ENCODE assay signal across 9 cellular contexts in the genomic region with DNA sequence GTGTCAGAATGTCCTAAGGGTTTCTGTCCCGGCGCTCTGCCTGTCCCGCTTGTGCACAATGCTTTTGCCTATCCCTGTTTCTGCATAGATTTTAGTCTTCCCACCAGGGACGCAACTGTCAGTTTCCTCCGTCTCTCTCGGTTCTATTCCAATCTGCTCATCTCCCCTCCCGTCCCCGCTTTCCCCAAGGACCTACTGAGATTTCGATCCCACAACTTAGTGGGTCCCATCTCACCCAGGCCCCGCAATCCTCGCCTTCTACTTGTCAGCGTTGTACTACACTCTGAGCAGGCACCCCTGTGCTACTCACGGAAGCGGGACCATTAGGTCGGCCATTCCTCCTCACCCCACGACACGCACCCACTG. TPM values are rescaled to one million over a fixed set of nuclear protein-coding genes. Genes with fewer than 3 reads are reported as not detected.
DNase-seq lines count a peak whose midpoint lies in the region; ATAC-seq and TF ChIP-seq lines count a peak whose summit lies in the region.
"Had no signal": no experiment of that assay in that cellular context is flagged by ENCODE, and none has a peak within 500 bp of the region (broad histone marks: within the 10 kb centered on the region; RNA-seq: fewer than 3 reads in every experiment).

No MANE protein-coding gene starts in this region.

- peak overlapping the region; percentile 53; the same call in 1 of the 3 replicates for H2BK15ac ChIP-seq in IMR-90 (ENCODE audit: low read depth, low read length)

- no peak overlapping the region for H2BK20ac ChIP-seq in IMR-90 (ENCODE audit: low read depth, low read length)

- H3K79me1 ChIP-seq in IMR-90 (ENCODE audit: low read depth in 1 of 2, low read length in 2 of 2), result peaks cover 37 to 72% of the 10 kb centered on the region in 2 experiments

- H4K91ac ChIP-seq in IMR-90 (ENCODE audit: insufficient read depth, low read depth, low read length), result peak overlapping the region; percentile 97

- H3K27me3 ChIP-seq in BLaER1 treated with 17β-estradiol and CSF1 and Interleukin-3, amounts not matched to agents 10 nM and 100 nM, result no peaks in the 10 kb centered on the region
- no peaks in the 10 kb centered on the region for H3K27me3 ChIP-seq in IMR-90 (ENCODE audit: control insufficient read depth, insufficient read depth, low read length)

- peak overlapping the region; percentile 95 for H4K5ac ChIP-seq in IMR-90 (ENCODE audit: low read depth, low read length)

- H3K4me1 Mint-ChIP-seq in nephron, result peaks cover 24% of the 10 kb centered on the region

- 0 out of 2 replicates have a peak, but pooled peaks have one; percentile 3 for TF ChIP-seq RAD21 in IMR-90 (IDR thresholded peaks at IDR 0.05; ENCODE audit: low read length)

- peak overlapping the region; percentile 98 for H2AK5ac ChIP-seq in IMR-90 (ENCODE audit: low read depth, low read length)

- 3% methylated on average over 8 of the region's 17 CpGs; no CpG with 5 or more reads in 1 of the 2 experiments for WGBS in IMR-90 (ENCODE audit: extremely low coverage in 2 of 2, insufficient read length in 1 of 2), 2 experiments

- no peak for TF ChIP-seq CTCF in IMR-90 (conservative IDR thresholded peaks at IDR 0.05; ENCODE audit: low read depth, low read length)
- no peak for TF ChIP-seq CTCF in coronary artery (IDR thresholded peaks at IDR 0.05)
- no peak for TF ChIP-seq CTCF in nephron (IDR thresholded peaks at IDR 0.05; ENCODE audit: unreplicated experiment in 3 of 3)

- in situ Hi-C loops in IMR-90 (cut with MboI; ENCODE audit: low sequenced_read_pairs), result no loop called here

- peak overlapping the region; percentile 99 for H3K4ac ChIP-seq in IMR-90 (ENCODE audit: low read depth, low read length)

- peak overlapping the region; percentile 98 for H3K56ac ChIP-seq in IMR-90 (ENCODE audit: extremely low read depth, insufficient read depth, low read length)

- H3K9me3 Mint-ChIP-seq in nephron, result no peaks in the 10 kb centered on the region

- peak overlapping the region; percentile 94 for H2BK5ac ChIP-seq in IMR-90 (ENCODE audit: low read depth, low read length, poor library complexity, severe bottlenecking)

- no peak for TF ChIP-seq POLR2A in IMR-90 (IDR thresholded peaks at IDR 0.05; ENCODE audit: low read depth, low read length)

- no peaks in the 10 kb centered on the region for H3K27me3 Mint-ChIP-seq in nephron (ENCODE audit: low read depth)

- peaks cover 10 to 39% (median 29%) of the 10 kb centered on the region in 11 experiments; a peak in 17 of 22 replicates for H4K20me1 ChIP-seq in BLaER1 treated with 17β-estradiol and CSF1 and Interleukin-3, amounts not matched to agents 10 nM and 100 nM
- no peaks in the 10 kb centered on the region; the same call in 1 of the 2 replicates for H4K20me1 ChIP-seq in IMR-90 (ENCODE audit: insufficient read depth, low read length)

- peak overlapping the region; percentile 98 to 99 for H4K8ac ChIP-seq in IMR-90 (ENCODE audit: low read depth in 2 of 2, low read length in 2 of 2)

- POLR2A ChIA-PET in IMR-90 (lab: Charles Lee; ENCODE audit: unreplicated experiment), result no interaction called here

- CTCF ChIA-PET in IMR-90 (lab: Yijun Ruan, JAX), result no interaction called here

- peak overlapping the region; percentile 99 for H3K23ac ChIP-seq in IMR-90 (ENCODE audit: low read depth, low read length)

- H3K9ac ChIP-seq in BLaER1 treated with 17β-estradiol and CSF1 and Interleukin-3, amounts not matched to agents 10 nM and 100 nM, result peak overlapping the region; percentile 93 to 99 (median 97)
- peak overlapping the region; percentile 97 for H3K9ac ChIP-seq in IMR-90 (ENCODE audit: low read depth, low read length)

- H3K36me3 ChIP-seq in BLaER1 treated with 17β-estradiol and CSF1 and Interleukin-3, amounts not matched to agents 10 nM and 100 nM, result peaks cover 40 to 72% (median 61%) of the 10 kb centered on the region in 11 experiments
- peaks cover 25% of the 10 kb centered on the region for H3K36me3 ChIP-seq in IMR-90 (ENCODE audit: control insufficient read depth, insufficient read depth, low read length)

- H2AK9ac ChIP-seq in IMR-90 (replicated peaks; ENCODE audit: low read depth, low read length, poor library complexity), result peak overlapping the region; percentile 95

- H3K9me1 ChIP-seq in IMR-90 (ENCODE audit: insufficient read depth, low read length), result peaks cover 29% of the 10 kb centered on the region

- H3K18ac ChIP-seq in IMR-90 (ENCODE audit: low read depth, low read length), result peak overlapping the region; percentile 93; the same call in 1 of the 2 replicates

- no peaks in the 10 kb centered on the region for H3K9me3 ChIP-seq in BLaER1 treated with 17β-estradiol and CSF1 and Interleukin-3, amounts not matched to agents 10 nM and 100 nM (replicated peaks in 1 of 11)
- no peaks in the 10 kb centered on the region for H3K9me3 ChIP-seq in IMR-90 (ENCODE audit: control insufficient read depth, insufficient read depth, low read length)

- peak overlapping the region; percentile 100 for H3K14ac ChIP-seq in IMR-90 (replicated peaks; ENCODE audit: low read depth, low read length)

- H2AFZ ChIP-seq in IMR-90 (replicated peaks; ENCODE audit: low read length, poor library complexity), result peak overlapping the region; percentile 98

- intact Hi-C loops in IMR-90 (cut with micrococcal nuclease), result loop anchor here (5.0 kb wide), 1 partner anchor 359 kb away; a partner anchor contains a TSS

- TSS peak; percentile 75 for BruUV-seq in IMR-90 (replicated peaks; lab: Mats Ljungman, UMichigan)

- dilution Hi-C loops in IMR-90 (cut with HindIII; ENCODE audit: low sequenced_read_pairs, unreplicated experiment), result no loop called here

- H3K27ac Mint-ChIP-seq in nephron, result peak overlapping the region; percentile 90 to 99 (median 97)

- peak overlapping the region; percentile 95 to 98 (median 97) for H3K4me3 Mint-ChIP-seq in nephron

- H2BK120ac ChIP-seq in IMR-90 (ENCODE audit: low read depth, low read length), result peak overlapping the region; percentile 96

- no peak for DNase-seq in IMR-90
- no peak for DNase-seq in coronary artery (ENCODE audit: low spot score)
- DNase-seq in SKM-1 treated with dmso at 0.1 percent for 144 hours (lab: John Stamatoyannopoulos, UW; ENCODE audit: unreplicated experiment), result no peak
- DNase-seq in NCI-H1048 (lab: John Stamatoyannopoulos, UW), result no peak
- DNase-seq in NCI-H187 treated with DMSO at 0.1 percent for 48 hours (lab: John Stamatoyannopoulos, UW), result no peak

- H3K4me1 ChIP-seq in BLaER1 treated with 17β-estradiol and CSF1 and Interleukin-3, amounts not matched to agents 10 nM and 100 nM, result peaks cover 27 to 71% (median 46%) of the 10 kb centered on the region in 10 experiments
- peaks cover 12% of the 10 kb centered on the region for H3K4me1 ChIP-seq in IMR-90 (ENCODE audit: control insufficient read depth, insufficient read depth, low read length)

- H3K4me2 ChIP-seq in BLaER1 treated with 17β-estradiol and CSF1 and Interleukin-3, amounts not matched to agents 10 nM and 100 nM, result peak overlapping the region; percentile 81 to 94 (median 88)
- peak overlapping the region; percentile 85 for H3K4me2 ChIP-seq in IMR-90 (ENCODE audit: low read depth, low read length)

- H3K4me3 ChIP-seq in BLaER1 treated with 17β-estradiol and CSF1 and Interleukin-3, amounts not matched to agents 10 nM and 100 nM, result peak overlapping the region; percentile 76 to 96 (median 90)
- H3K4me3 ChIP-seq in IMR-90 (ENCODE audit: insufficient read depth, low read depth, low read length) (peak overlapping the region; percentile 83), coronary artery (peak overlapping the region; percentile 100)

- peak overlapping the region; percentile 93 to 98 (median 97) for H3K27ac ChIP-seq in BLaER1 treated with 17β-estradiol and CSF1 and Interleukin-3, amounts not matched to agents 10 nM and 100 nM
- H3K27ac ChIP-seq in IMR-90 (ENCODE audit: insufficient read depth, low read length) (peak overlapping the region; percentile 97), coronary artery (peak overlapping the region; percentile 97 to 100)

- ATAC-seq in GM21367 (IDR thresholded peaks at IDR 0.05; ENCODE audit: unreplicated experiment) (peak; percentile 45), IMR-90 (ENCODE audit: low read depth) (peak; percentile 46)

- H3K36me3 Mint-ChIP-seq in nephron (ENCODE audit: low read depth), result peaks cover 43% of the 10 kb centered on the region

TF ChIP-seq in IMR-90, 13 proteins besides CTCF, POLR2A, EP300 and RAD21 (continues in another document):
- TF ChIP-seq, protein P1, sequence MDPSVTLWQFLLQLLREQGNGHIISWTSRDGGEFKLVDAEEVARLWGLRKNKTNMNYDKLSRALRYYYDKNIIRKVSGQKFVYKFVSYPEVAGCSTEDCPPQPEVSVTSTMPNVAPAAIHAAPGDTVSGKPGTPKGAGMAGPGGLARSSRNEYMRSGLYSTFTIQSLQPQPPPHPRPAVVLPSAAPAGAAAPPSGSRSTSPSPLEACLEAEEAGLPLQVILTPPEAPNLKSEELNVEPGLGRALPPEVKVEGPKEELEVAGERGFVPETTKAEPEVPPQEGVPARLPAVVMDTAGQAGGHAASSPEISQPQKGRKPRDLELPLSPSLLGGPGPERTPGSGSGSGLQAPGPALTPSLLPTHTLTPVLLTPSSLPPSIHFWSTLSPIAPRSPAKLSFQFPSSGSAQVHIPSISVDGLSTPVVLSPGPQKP (IDR thresholded peaks at IDR 0.05; ENCODE audit: borderline replicate concordance, low read depth, low read length), result no peak
- TF ChIP-seq RCOR1 (IDR thresholded peaks at IDR 0.05; ENCODE audit: insufficient replicate concordance, low read length) (no peak), MAZ (IDR thresholded peaks at IDR 0.05; ENCODE audit: borderline replicate concordance, low read depth, low read length) (no peak), MXI1 (IDR thresholded peaks at IDR 0.05; ENCODE audit: borderline replicate concordance, low read depth, low read length) (no peak), FOS (IDR thresholded peaks at IDR 0.05; ENCODE audit: low read depth, low read length) (no peak)

RNA-seq across cellular contexts. Expression of a gene that starts 0.5 kb away (rescaled TPM):
- total RNA-seq in IMR-90 (2012; rRNA removed), result 49.6 and 56.4 TPM in 2 replicates
- 47.9 and 54.7 TPM in 2 replicates for polyA plus RNA-seq in IMR-90 (2012; rRNA removed)
- 26.5 and 29.6 TPM in 2 replicates for polyA plus RNA-seq in IMR-90 (2012; cell fraction: cytosol; rRNA removed)
- 145 and 220 TPM in 2 replicates for polyA plus RNA-seq in IMR-90 (2012; cell fraction: nucleus; rRNA removed; ENCODE audit: low replicate concordance)

RNA-seq across cellular contexts. Expression of a gene that starts 6.0 kb away (rescaled TPM):
- 5.9 and 10.3 TPM in 2 replicates for total RNA-seq in IMR-90 (2012; rRNA removed)
- polyA plus RNA-seq in IMR-90 (2012; rRNA removed), result 4.5 and 6.0 TPM in 2 replicates
- 1.4 and 1.6 TPM in 2 replicates for polyA plus RNA-seq in IMR-90 (2012; cell fraction: cytosol; rRNA removed)
- polyA plus RNA-seq in IMR-90 (2012; cell fraction: nucleus; rRNA removed; ENCODE audit: low replicate concordance), result 0.41 and 1.9 TPM in 2 replicates

RNA-seq across cellular contexts. Expression of a gene that starts 40.1 kb away (rescaled TPM):
- 0.54 and 0.56 TPM in 2 replicates for total RNA-seq in IMR-90 (2012; rRNA removed)
- polyA plus RNA-seq in IMR-90 (2012; rRNA removed), result 0.27 and 0.32 TPM in 2 replicates
- polyA plus RNA-seq in IMR-90 (2012; cell fraction: cytosol; rRNA removed), result 0.27 and 0.42 TPM in 2 replicates
- 0.78 and 1.5 TPM in 2 replicates for polyA plus RNA-seq in IMR-90 (2012; cell fraction: nucleus; rRNA removed; ENCODE audit: low replicate concordance)
- total RNA-seq: HT1080 had no signal

RNA-seq across cellular contexts. Expression of a gene that starts 53.5 kb away (rescaled TPM):
- total RNA-seq in IMR-90 (2012; rRNA removed), result 15.8 and 16.3 TPM in 2 replicates
- polyA plus RNA-seq in IMR-90 (2012; rRNA removed), result 5.4 and 5.5 TPM in 2 replicates
- polyA plus RNA-seq in IMR-90 (2012; cell fraction: cytosol; rRNA removed), result 2.4 and 4.0 TPM in 2 replicates
- 2.7 and 6.1 TPM in 2 replicates for polyA plus RNA-seq in IMR-90 (2012; cell fraction: nucleus; rRNA removed; ENCODE audit: low replicate concordance)

RNA-seq across cellular contexts. Expression of a gene that starts 57.8 kb away (rescaled TPM):
- 22.8 and 24.7 TPM in 2 replicates for total RNA-seq in IMR-90 (2012; rRNA removed)
- 10.7 and 10.9 TPM in 2 replicates for polyA plus RNA-seq in IMR-90 (2012; rRNA removed)
- polyA plus RNA-seq in IMR-90 (2012; cell fraction: cytosol; rRNA removed), result 6.7 and 16.8 TPM in 2 replicates
- polyA plus RNA-seq in IMR-90 (2012; cell fraction: nucleus; rRNA removed; ENCODE audit: low replicate concordance), result 7.9 and 16.6 TPM in 2 replicates
